In the genomic region with DNA sequence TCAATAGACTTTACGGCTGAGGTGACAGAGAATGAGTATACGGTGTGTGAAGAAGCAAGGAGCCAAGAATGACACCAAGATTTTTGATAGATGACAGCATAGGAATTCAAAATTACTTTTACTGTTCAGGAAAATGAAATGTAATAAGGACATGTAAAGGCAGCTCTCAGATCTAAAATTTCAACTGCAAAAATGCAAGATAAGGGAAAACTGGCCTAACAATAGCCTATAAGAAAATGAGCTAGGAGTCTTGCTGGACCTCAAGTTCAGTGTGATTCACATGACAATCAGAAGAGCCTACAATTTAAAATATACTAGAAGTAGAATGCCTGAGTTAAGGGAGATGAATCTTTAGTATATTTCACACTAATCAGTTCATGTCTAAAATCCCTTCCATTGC, we compare ENCODE assay signal across 25 cellular contexts.
"Had no signal": no experiment of that assay in that cellular context is flagged by ENCODE, and none has a peak within 500 bp of the region (broad histone marks: within the 10 kb centered on the region; RNA-seq: fewer than 3 reads in every experiment).

No MANE protein-coding gene starts in this region.

- ATAC-seq: Panc1, PC-3, T-cell had no signal

- H3K9me2 ChIP-seq: SK-N-SH had no signal

- H3K27ac Mint-ChIP-seq: IgD-negative memory B cell; T-cell; T-helper 1 cell treated with Interleukin-12 subunit alpha and Interleukin-12 subunit beta and Interleukin-4 antibody, amounts not matched to agents 30 μg/mL and 1 μg/mL, for 36 hours had no signal

- H3K9ac ChIP-seq: SK-N-SH had no signal

- H3K4me2 ChIP-seq: SK-N-SH had no signal

- H3K36me3 Mint-ChIP-seq: IgD-negative memory B cell, T-cell had no signal

- DNase-seq: Karpas-422, KBM-7, MV-4-11, NCI-H1048, NCI-H1105, NCI-H1417, NCI-H1436 treated with DMSO at 0.1 percent for 48 hours, NCI-H1694, NCI-H187 treated with DMSO at 0.1 percent for 48 hours, NCI-H2029 treated with DMSO at 0.1 percent for 48 hours, NCI-H2171 treated with DMSO at 0.1 percent for 48 hours, NCI-H345, NCI-H446 treated with DMSO at 0.1 percent for 48 hours, NCI-H510A treated with DMSO at 0.1 percent for 48 hours, NCI-H526, NCI-H748 treated with DMSO at 0.1 percent for 48 hours, PC-3, SHP77, SK-N-SH, SW 1271, T-cell had no signal

- H3K9me3 ChIP-seq: SK-N-SH had no signal

- H3K4me3 Mint-ChIP-seq: IgD-negative memory B cell; T-cell; T-helper 1 cell treated with Interleukin-12 subunit alpha and Interleukin-12 subunit beta and Interleukin-4 antibody, amounts not matched to agents 30 μg/mL and 1 μg/mL, for 36 hours had no signal

- H3K27ac ChIP-seq: RWPE1 had no signal
